Comparison of ENCODE assay signal across 8 cellular contexts in genomic region chr19:52600639-52601024, GRCh38. TPM values are rescaled to one million over a fixed set of nuclear protein-coding genes. Genes with fewer than 3 reads are reported as not detected.
A peak's percentile ranks its signal among the peaks of the same experiment; 100 is the strongest.
DNase-seq lines count a peak whose midpoint lies in the region; ATAC-seq and TF ChIP-seq lines count a peak whose summit lies in the region.

No MANE protein-coding gene starts in this region.

- CTCF ChIA-PET in CD8-positive, alpha-beta memory T cell (lab: Charles Lee): interaction anchor here (1.4 kb wide), 1 partner anchor 256 kb away, joined by 3 read pairs; no protein-coding TSS in a partner anchor
- CTCF ChIA-PET in T-cell (lab: Charles Lee) (no interaction called here), Calu3 (lab: Charles Lee) (no interaction called here)

- H2AFZ ChIP-seq in neuron (ENCODE audit: low read depth, low read length): peak overlapping the region; percentile 98

- peak overlapping the region; percentile 89 to 98 (median 94) for H3K4me3 Mint-ChIP-seq in CD8-positive, alpha-beta memory T cell
- H3K4me3 Mint-ChIP-seq in T-cell: peak overlapping the region; percentile 87 to 91 (median 89)
- H3K4me3 Mint-ChIP-seq in Calu3 (ENCODE audit: low read depth, unreplicated experiment): no peak overlapping the region

- peak overlapping the region in 6 of 8 donors; percentile 59 to 97 (median 90) for H3K27ac Mint-ChIP-seq in CD8-positive, alpha-beta memory T cell
- H3K27ac Mint-ChIP-seq in T-cell: peak overlapping the region; percentile 77 to 87
- no peak overlapping the region for H3K27ac Mint-ChIP-seq in Calu3 (ENCODE audit: unreplicated experiment)

- peaks cover 9% of the 10 kb centered on the region for H3K4me1 ChIP-seq in CD8-positive, alpha-beta memory T cell (ENCODE audit: insufficient read depth, low read length)
- peaks cover 7% of the 10 kb centered on the region for H3K4me1 ChIP-seq in neuron (ENCODE audit: insufficient read depth, low read length)

- peak overlapping the region; percentile 63 for H3K27ac ChIP-seq in CD8-positive, alpha-beta memory T cell (ENCODE audit: low read depth, low read length)

- no TSS peak for BruUV-seq in Calu3 (replicated peaks; lab: Mats Ljungman, UMichigan)

- H3K9me3 ChIP-seq in CD8-positive, alpha-beta memory T cell (ENCODE audit: low read length): peaks cover 10% of the 10 kb centered on the region
- H3K9me3 ChIP-seq in neuron (ENCODE audit: low read length): peaks cover 15% of the 10 kb centered on the region

- POLR2A ChIA-PET in CD8-positive, alpha-beta memory T cell (lab: Charles Lee): no interaction called here
- POLR2A ChIA-PET in T-cell (lab: Charles Lee): no interaction called here

- peak in 2 of 5 donors; percentile 3 to 51 for DNase-seq in CD8-positive, alpha-beta memory T cell
- peak in 9 of 34 experiments; percentile 1 to 15 (median 4) for DNase-seq in T-cell
- DNase-seq in epithelial cell of proximal tubule (ENCODE audit: low read depth): no peak
- no peak for DNase-seq in kidney glomerular epithelial cell (lab: John Stamatoyannopoulos, UW)
- DNase-seq in Calu3: no peak

- H3K9me3 Mint-ChIP-seq in CD8-positive, alpha-beta memory T cell: peaks cover 4 to 32% (median 14%) of the 10 kb centered on the region in 5 donors
- H3K9me3 Mint-ChIP-seq in T-cell: peaks cover 9 to 26% (median 26%) of the 10 kb centered on the region in 3 donors
- H3K9me3 Mint-ChIP-seq in Calu3 (ENCODE audit: low read depth, unreplicated experiment): peaks cover 26% of the 10 kb centered on the region

- H3K4me1 Mint-ChIP-seq in CD8-positive, alpha-beta memory T cell: peaks cover 27 to 42% (median 34%) of the 10 kb centered on the region in 3 donors
- H3K4me1 Mint-ChIP-seq in T-cell (peaks cover 30 to 39% (median 37%) of the 10 kb centered on the region in 3 donors), Calu3 (ENCODE audit: low read depth, unreplicated experiment) (no peaks in the 10 kb centered on the region)

- H3K4me3 ChIP-seq in CD8-positive, alpha-beta memory T cell (ENCODE audit: low read length): peak overlapping the region; percentile 84
- H3K4me3 ChIP-seq in epithelial cell of proximal tubule (ENCODE audit: low read depth, low read length) (peak overlapping the region; percentile 56), neuron (ENCODE audit: low read length) (peak overlapping the region; percentile 78)

- TF ChIP-seq CTCF in epithelial cell of proximal tubule (conservative IDR thresholded peaks at IDR 0.05; ENCODE audit: low read depth, low read length) (no peak), Calu3 (IDR thresholded peaks at IDR 0.05; ENCODE audit: unreplicated experiment) (no peak)

- peaks cover 5 to 30% (median 28%) of the 10 kb centered on the region in 3 donors for H3K36me3 Mint-ChIP-seq in CD8-positive, alpha-beta memory T cell
- peaks cover 35% of the 10 kb centered on the region for H3K36me3 Mint-ChIP-seq in T-cell
- H3K36me3 Mint-ChIP-seq in Calu3 (ENCODE audit: insufficient read depth, unreplicated experiment): no peaks in the 10 kb centered on the region

- no peaks in the 10 kb centered on the region for H3K27me3 ChIP-seq in CD8-positive, alpha-beta memory T cell (ENCODE audit: insufficient read depth, low read length, poor library complexity, severe bottlenecking)
- H3K27me3 ChIP-seq in neuron (ENCODE audit: insufficient read depth, low read length): no peaks in the 10 kb centered on the region

- H3K36me3 ChIP-seq in CD8-positive, alpha-beta memory T cell (ENCODE audit: insufficient read depth, low read length): peaks cover 5% of the 10 kb centered on the region
- H3K36me3 ChIP-seq in neuron (ENCODE audit: insufficient read depth, low read length): peaks cover 20% of the 10 kb centered on the region

- peak; percentile 26 for ATAC-seq in HG02588 (IDR thresholded peaks at IDR 0.05; ENCODE audit: unreplicated experiment)
- ATAC-seq in T-cell (replicated peaks in 1 of 4): peak; percentile 36 to 40 (median 38)
- no peak for ATAC-seq in GM21515 (IDR thresholded peaks at IDR 0.05; ENCODE audit: unreplicated experiment)

- H3K27me3 Mint-ChIP-seq in CD8-positive, alpha-beta memory T cell: no peaks in the 10 kb centered on the region
- H3K27me3 Mint-ChIP-seq in T-cell (no peaks in the 10 kb centered on the region), Calu3 (ENCODE audit: unreplicated experiment) (no peaks in the 10 kb centered on the region)

- intact Hi-C loops in Calu3 (cut with micrococcal nuclease; ENCODE audit: unreplicated experiment): no loop called here

RNA-seq across cellular contexts. Expression of gene ZNF701, which starts 30.5 kb away (rescaled TPM):
- 10 to 100 TPM; 16.8 to 18.3 TPM for total RNA-seq in CD8-positive, alpha-beta memory T cell
- polyA plus RNA-seq in CD8-positive, alpha-beta memory T cell: 17.7 TPM
- total RNA-seq in T-cell: 10 to 100 TPM; 18.5 to 39.4 (median 35.7) TPM
- 7.6 and 8.8 TPM in 2 replicates for total RNA-seq in epithelial cell of proximal tubule
- total RNA-seq in Calu3 (2022): not detected in 2 replicates

RNA-seq across cellular contexts. Expression of gene ZNF83, which starts 37.5 kb away (rescaled TPM):
- total RNA-seq in CD8-positive, alpha-beta memory T cell: 10 to 100 TPM; 26.9 to 28.0 TPM
- 23.1 TPM for polyA plus RNA-seq in CD8-positive, alpha-beta memory T cell
- 10 to 100 TPM; 63.9 to 99.4 (median 84.6) TPM for total RNA-seq in T-cell
- 21.8 and 46.5 TPM in 2 replicates for total RNA-seq in epithelial cell of proximal tubule
- 5.3 and 9.5 TPM in 2 replicates for total RNA-seq in Calu3 (2022)
